In genomic region chr11:124758355-124759267, GRCh38 we compare ENCODE assay signal across 1 cellular context.
TF ChIP-seq lines count a peak whose summit lies in the region.

No MANE protein-coding gene starts in this region.

TF ChIP-seq in HepG2, 621 proteins besides CTCF, POLR2A, EP300 and RAD21 (continued from another document and continues in another):
- TF ChIP-seq KIAA2018 (CRISPR knock-in tag; IDR thresholded peaks at IDR 0.05; ENCODE audit: borderline replicate concordance), result no peak
- no peak for TF ChIP-seq SIN3B (IDR thresholded peaks at IDR 0.05; ENCODE audit: low read length)
- TF ChIP-seq ZNF609 (CRISPR knock-in tag; IDR thresholded peaks at IDR 0.05; ENCODE audit: borderline replicate concordance), result 0 out of 2 replicates have a peak, but pooled peaks have one; percentile 26
- TF ChIP-seq ZNF547 (CRISPR knock-in tag; IDR thresholded peaks at IDR 0.05), result 0 out of 2 replicates have a peak, but pooled peaks have one; percentile 9
- TF ChIP-seq ZNF350 (CRISPR knock-in tag; IDR thresholded peaks at IDR 0.05; ENCODE audit: borderline replicate concordance, low read depth), result peak; percentile 22; the same call in 1 of the 2 replicates
- peak; percentile 52; the same call in 1 of the 2 replicates for TF ChIP-seq KMT2B (CRISPR knock-in tag; IDR thresholded peaks at IDR 0.05)
- no peak for TF ChIP-seq ATF2 (CRISPR knock-in tag; IDR thresholded peaks at IDR 0.05)
- TF ChIP-seq HMGXB4 (CRISPR knock-in tag; IDR thresholded peaks at IDR 0.05; ENCODE audit: borderline replicate concordance in 1 of 2, low read depth in 1 of 2), result peak; percentile 78 to 91; a peak in 3 of 4 replicates
- peak; percentile 31 for TF ChIP-seq YY1 (IDR thresholded peaks at IDR 0.05; ENCODE audit: insufficient read depth, insufficient replicate concordance, low read depth, low read length)
- no peak for TF ChIP-seq ZNF296 (CRISPR knock-in tag; conservative IDR thresholded peaks at IDR 0.05)
- TF ChIP-seq ZNF275 (CRISPR knock-in tag; IDR thresholded peaks at IDR 0.05; ENCODE audit: borderline replicate concordance), result no peak
- TF ChIP-seq ZSCAN25 (CRISPR knock-in tag; IDR thresholded peaks at IDR 0.05), result peak; percentile 59; the same call in 1 of the 2 replicates
- TF ChIP-seq HOXA7 (CRISPR knock-in tag; IDR thresholded peaks at IDR 0.05), result no peak
- TF ChIP-seq CERS6 (CRISPR knock-in tag; IDR thresholded peaks at IDR 0.05), result no peak
- TF ChIP-seq KLF12 (CRISPR knock-in tag; IDR thresholded peaks at IDR 0.05; ENCODE audit: borderline replicate concordance), result no peak
- 0 out of 2 replicates have a peak, but pooled peaks have one; percentile 37 for TF ChIP-seq ZMYM2 (CRISPR knock-in tag; IDR thresholded peaks at IDR 0.05)
- TF ChIP-seq TBX3 (IDR thresholded peaks at IDR 0.05; ENCODE audit: borderline replicate concordance), result no peak
- TF ChIP-seq NFATC3 (CRISPR knock-in tag; IDR thresholded peaks at IDR 0.05), result no peak
- peak; percentile 26; the same call in 1 of the 2 replicates for TF ChIP-seq KAT8 (CRISPR knock-in tag; IDR thresholded peaks at IDR 0.05)
- TF ChIP-seq ZNF510 (CRISPR knock-in tag; IDR thresholded peaks at IDR 0.05; ENCODE audit: low read depth), result 0 out of 2 replicates have a peak, but pooled peaks have one; percentile 53
- no peak for TF ChIP-seq CSRNP2 (CRISPR knock-in tag; conservative IDR thresholded peaks at IDR 0.05; ENCODE audit: low read depth)
- no peak for TF ChIP-seq ATF3 (CRISPR knock-in tag; IDR thresholded peaks at IDR 0.05)
- TF ChIP-seq NR2F2 (IDR thresholded peaks at IDR 0.05; ENCODE audit: borderline replicate concordance, low read depth), result no peak
- 0 out of 2 replicates have a peak, but pooled peaks have one; percentile 14 for TF ChIP-seq SMAD3 (CRISPR knock-in tag; IDR thresholded peaks at IDR 0.05)
- peak; percentile 31; the same call in 1 of the 2 replicates for TF ChIP-seq FOSL2 (CRISPR knock-in tag; IDR thresholded peaks at IDR 0.05)
